ENCODE assay signal across 12 cellular contexts in genomic region chr3:175526191-175526590, GRCh38.
DNase-seq lines count a peak whose midpoint lies in the region; ATAC-seq, FAIRE-seq and TF ChIP-seq lines count a peak whose summit lies in the region.
"Had no signal": no experiment of that assay in that cellular context is flagged by ENCODE, and none has a peak within 500 bp of the region (broad histone marks: within the 10 kb centered on the region; RNA-seq: fewer than 3 reads in every experiment).

No MANE protein-coding gene starts in this region.

- H3K4me3 ChIP-seq in GM23248 (0 out of 2 replicates have a peak overlapping the region, but pooled peaks have one; percentile 17), astrocyte of the cerebellum (ENCODE audit: low read depth, low read length) (peak overlapping the region; percentile 36), colonic mucosa (no peak overlapping the region)

- peak overlapping the region; percentile 67 for H3K27ac Mint-ChIP-seq in stimulated activated naive B cell treated with anti-CD40 and anti-IgM and Interleukin-4, amounts not matched to agents 10 μg/mL and 1 μg/mL and 100 μg/mL, for 72 hours

- H3K36me3 ChIP-seq in GM23248 (ENCODE audit: low read depth) (no peaks in the 10 kb centered on the region), colonic mucosa (no peaks in the 10 kb centered on the region)

- no peak overlapping the region for H3K4me2 ChIP-seq in GM23248 (ENCODE audit: unreplicated experiment)

- H4K20me1 ChIP-seq in GM23248 (ENCODE audit: insufficient read depth) = no peaks in the 10 kb centered on the region

- no peak overlapping the region for H3K27ac ChIP-seq in GM23248
- no peak overlapping the region for H3K27ac ChIP-seq in colonic mucosa

- H3F3A ChIP-seq in GM23248 (ENCODE audit: insufficient read depth) = no peaks in the 10 kb centered on the region

- peaks cover 0 to 7% of the 10 kb centered on the region in 2 donors for H3K4me1 Mint-ChIP-seq in stimulated activated naive B cell treated with anti-CD40 and anti-IgM and Interleukin-4, amounts not matched to agents 10 μg/mL and 1 μg/mL and 100 μg/mL, for 72 hours

- H3K9me3 ChIP-seq in GM23248 (ENCODE audit: low read depth) = no peaks in the 10 kb centered on the region
- H3K9me3 ChIP-seq in colonic mucosa = no peaks in the 10 kb centered on the region

- no peak overlapping the region for H2AFZ ChIP-seq in GM23248

- H3K4me1 ChIP-seq in GM23248 (ENCODE audit: insufficient read depth) (no peaks in the 10 kb centered on the region), colonic mucosa (no peaks in the 10 kb centered on the region)

- TF ChIP-seq CTCF in astrocyte of the cerebellum (IDR thresholded peaks at IDR 0.05; ENCODE audit: low read depth, low read length, missing control alignments) = no peak
- no peak for TF ChIP-seq CTCF in colonic mucosa (IDR thresholded peaks at IDR 0.05)

- no peak for ATAC-seq in stimulated activated naive B cell treated with anti-CD40 and anti-IgM and Interleukin-4, amounts not matched to agents 10 μg/mL and 1 μg/mL and 100 μg/mL, for 72 hours (replicated peaks)
- ATAC-seq in GM21619 (IDR thresholded peaks at IDR 0.05; ENCODE audit: unreplicated experiment) = no peak

- FAIRE-seq in islet of Langerhans (lab: Jason Lieb, UNC) = peak; percentile 61

- H3K27me3 ChIP-seq in GM23248 (replicated peaks; ENCODE audit: insufficient read depth) = no peaks in the 10 kb centered on the region
- no peaks in the 10 kb centered on the region for H3K27me3 ChIP-seq in colonic mucosa

- no peaks in the 10 kb centered on the region for H3K27me3 Mint-ChIP-seq in stimulated activated naive B cell treated with anti-CD40 and anti-IgM and Interleukin-4, amounts not matched to agents 10 μg/mL and 1 μg/mL and 100 μg/mL, for 72 hours

- in situ Hi-C loops in GM23248 (cut with MboI) (no loop called here), astrocyte of the cerebellum (cut with HindIII; ENCODE audit: low sequenced_read_pairs) (no loop called here)

- H3K9me2 ChIP-seq in GM23248 (ENCODE audit: insufficient read depth) = no peaks in the 10 kb centered on the region

- H3K9me3 Mint-ChIP-seq in stimulated activated naive B cell treated with anti-CD40 and anti-IgM and Interleukin-4, amounts not matched to agents 10 μg/mL and 1 μg/mL and 100 μg/mL, for 72 hours = no peaks in the 10 kb centered on the region

- DNase-seq in GM23248 (no peak), astrocyte of the cerebellum (ENCODE audit: low read depth) (no peak), NCI-H69 (lab: John Stamatoyannopoulos, UW) (no peak), DMS153 treated with DMSO at 0.1 percent for 48 hours (lab: John Stamatoyannopoulos, UW; ENCODE audit: unreplicated experiment) (no peak), colonic mucosa (no peak)
- no peak for DNase-seq in stimulated activated naive B cell treated with anti-CD40 and anti-IgM and Interleukin-4, amounts not matched to agents 10 μg/mL and 1 μg/mL and 100 μg/mL, for 72 hours
- DNase-seq: activated CD8-positive, alpha-beta memory T cell treated with anti-CD3 and anti-CD28 coated beads, Interleukin-2, amount 50 U/mL, for 48 hours; NCI-H446 treated with DMSO at 0.1 percent for 48 hours; posterior cingulate gyrus; SW 1271 had no signal

- H3K9ac ChIP-seq in GM23248 (no peak overlapping the region), colonic mucosa (ENCODE audit: low read depth in 2 of 2, low read length in 2 of 2) (no peak overlapping the region)

- no peaks in the 10 kb centered on the region for H3K79me2 ChIP-seq in GM23248 (ENCODE audit: insufficient read depth)

- 96 to 98% methylated on average over 2 of the region's 2 CpGs for WGBS in GM23248 (ENCODE audit: low coverage in 1 of 2, low lambda C conversion rate in 2 of 2, missing lambda C conversion rate in 2 of 2), 2 experiments

- H3K4me3 Mint-ChIP-seq in stimulated activated naive B cell treated with anti-CD40 and anti-IgM and Interleukin-4, amounts not matched to agents 10 μg/mL and 1 μg/mL and 100 μg/mL, for 72 hours = peak overlapping the region; percentile 36 to 72

- intact Hi-C loops in colonic mucosa (cut with DNase I) = no loop called here

- H3K36me3 Mint-ChIP-seq in stimulated activated naive B cell treated with anti-CD40 and anti-IgM and Interleukin-4, amounts not matched to agents 10 μg/mL and 1 μg/mL and 100 μg/mL, for 72 hours = no peaks in the 10 kb centered on the region
